8 cellular contexts compared by ENCODE assay signal in the genomic region with DNA sequence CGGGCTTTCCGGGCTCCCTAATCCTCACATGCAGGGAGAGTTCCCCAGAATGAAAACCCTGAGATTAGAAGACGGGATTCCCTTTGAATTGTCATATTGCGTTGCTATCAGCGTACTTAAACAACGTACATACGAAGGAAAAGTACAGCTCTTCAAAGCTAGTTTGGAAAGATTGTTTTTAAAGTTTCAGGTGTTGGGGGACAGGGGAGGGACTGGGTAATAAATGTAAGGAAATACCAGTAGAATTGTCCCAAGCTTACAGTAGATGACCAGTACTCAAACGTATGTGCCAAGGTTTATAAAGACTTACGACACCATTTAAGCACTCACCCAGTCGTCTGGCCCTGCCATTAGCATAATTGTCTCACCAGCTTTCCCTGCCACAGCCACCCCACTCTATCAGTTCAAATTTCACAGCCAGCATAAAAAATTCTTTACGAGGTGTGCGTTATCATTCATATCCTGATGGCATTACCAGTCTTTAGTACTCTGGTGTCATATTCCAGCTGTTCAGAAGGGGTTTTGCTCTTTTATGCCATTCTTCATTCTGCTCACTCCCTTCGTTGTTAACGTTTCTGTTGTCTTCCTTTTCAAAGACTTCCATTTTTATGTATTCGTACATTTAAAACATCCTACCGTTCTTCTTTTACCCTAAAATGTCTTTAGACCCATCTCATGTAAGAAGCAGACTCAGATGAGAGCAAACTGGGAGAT. TPM values are rescaled to one million over a fixed set of nuclear protein-coding genes. Genes with fewer than 3 reads are reported as not detected.
A peak's percentile ranks its signal among the peaks of the same experiment; 100 is the strongest.
DNase-seq lines count a peak whose midpoint lies in the region; ATAC-seq and TF ChIP-seq lines count a peak whose summit lies in the region.

No MANE protein-coding gene starts in this region.

- H3K4me1 ChIP-seq in cardiac muscle cell (ENCODE audit: low read depth) (peaks cover 6% of the 10 kb centered on the region), ascending aorta (peaks cover 6 to 10% of the 10 kb centered on the region in 2 donors), subcutaneous abdominal adipose tissue (ENCODE audit: control insufficient read depth in 5 of 5, insufficient read depth in 5 of 5, low read length in 5 of 5) (peaks cover 0 to 33% (median 31%) of the 10 kb centered on the region in 5 donors)

- H3K36me3 ChIP-seq in cardiac muscle cell = no peaks in the 10 kb centered on the region
- no peaks in the 10 kb centered on the region for H3K36me3 ChIP-seq in ascending aorta
- H3K36me3 ChIP-seq in subcutaneous abdominal adipose tissue (ENCODE audit: control insufficient read depth in 5 of 5, insufficient read depth in 5 of 5, low read length in 5 of 5) = no peaks in the 10 kb centered on the region

- H3K9ac ChIP-seq in subcutaneous abdominal adipose tissue (ENCODE audit: low read length in 5 of 5) = peak overlapping the region; percentile 56 to 98 (median 92)

- H3K27me3 ChIP-seq in cardiac muscle cell = no peaks in the 10 kb centered on the region
- H3K27me3 ChIP-seq in ascending aorta = no peaks in the 10 kb centered on the region
- H3K27me3 ChIP-seq in subcutaneous abdominal adipose tissue (ENCODE audit: control insufficient read depth in 5 of 5, insufficient read depth in 4 of 5, low read length in 5 of 5) = no peaks in the 10 kb centered on the region

- peak; percentile 13 to 64 for DNase-seq in cardiac muscle cell (ENCODE audit: low read depth in 1 of 2, low spot score in 1 of 2)
- no peak for DNase-seq in cardiac septum (ENCODE audit: low spot score)
- peak; percentile 32 for DNase-seq in NCI-H2227 (lab: John Stamatoyannopoulos, UW; ENCODE audit: unreplicated experiment)
- no peak for DNase-seq in ascending aorta (ENCODE audit: low spot score in 2 of 2)
- peak; percentile 70 for DNase-seq in islet precursor cell
- no peak for DNase-seq in middle frontal gyrus (ENCODE audit: extremely low spot score, low spot score)

- peak overlapping the region; percentile 76 for H3K4me3 ChIP-seq in cardiac muscle cell
- peak overlapping the region; percentile 89 to 99 for H3K4me3 ChIP-seq in ascending aorta
- peak overlapping the region; percentile 79 to 97 (median 95) for H3K4me3 ChIP-seq in subcutaneous abdominal adipose tissue (ENCODE audit: low read depth in 1 of 5, low read length in 5 of 5)

- TF ChIP-seq CTCF in cardiac muscle cell (IDR thresholded peaks at IDR 0.05; ENCODE audit: low read depth, low read length) (no peak), ascending aorta (IDR thresholded peaks at IDR 0.05) (no peak)

- intact Hi-C loops in cardiac septum (cut with DNase I) (loop anchor here (2.0 to 10.0 kb wide), 2 partner anchors 387 to 537 kb away; no protein-coding TSS in a partner anchor), ascending aorta (cut with DNase I) (loop anchor here (1.0 to 10.0 kb wide), 5 partner anchors 55 to 1667 kb away; a partner anchor contains a TSS)

- H3K9me3 ChIP-seq in cardiac muscle cell (ENCODE audit: low read depth) (no peaks in the 10 kb centered on the region), ascending aorta (no peaks in the 10 kb centered on the region), subcutaneous abdominal adipose tissue (ENCODE audit: control insufficient read depth in 5 of 5, low read length in 5 of 5) (no peaks in the 10 kb centered on the region)

- no peak for ATAC-seq in HG02571 (IDR thresholded peaks at IDR 0.05; ENCODE audit: unreplicated experiment)

- H3K27ac ChIP-seq in cardiac muscle cell (peak overlapping the region; percentile 97), ascending aorta (peak overlapping the region; percentile 95 to 99), subcutaneous abdominal adipose tissue (ENCODE audit: low read depth, low read length) (peak overlapping the region; percentile 88)

RNA-seq across cellular contexts. Expression of a gene that starts 0.8 kb away (rescaled TPM):
- total RNA-seq in cardiac muscle cell (144 and 178 TPM in 2 replicates), cardiac septum (123 TPM), ascending aorta (109 TPM)
- 91.0 and 135 TPM in 2 replicates for polyA plus RNA-seq in cardiac muscle cell

RNA-seq across cellular contexts. Expression of a gene that starts 55.4 kb away (rescaled TPM):
- 0.98 and 1.9 TPM in 2 replicates for total RNA-seq in cardiac muscle cell
- 1.1 and 1.4 TPM in 2 replicates for polyA plus RNA-seq in cardiac muscle cell
- total RNA-seq in cardiac septum = not detected
- not detected for total RNA-seq in ascending aorta

Comparison
In these comparisons a context has a peak if more than half of its experiments do, and no peak if none do; other contexts are left out.
1. DNase-seq: peak in cardiac muscle cell (2 of 2), NCI-H2227 (single experiment) and islet precursor cell (single experiment); none in cardiac septum (single experiment), ascending aorta (0 of 2) and middle frontal gyrus (single experiment).
2. Peak in every context shown above with its lines, with median percentiles within 50 percentile points of each other: H3K27ac ChIP-seq and H3K4me3 ChIP-seq.